ENCODE assay signal across 8 cellular contexts in the genomic region with DNA sequence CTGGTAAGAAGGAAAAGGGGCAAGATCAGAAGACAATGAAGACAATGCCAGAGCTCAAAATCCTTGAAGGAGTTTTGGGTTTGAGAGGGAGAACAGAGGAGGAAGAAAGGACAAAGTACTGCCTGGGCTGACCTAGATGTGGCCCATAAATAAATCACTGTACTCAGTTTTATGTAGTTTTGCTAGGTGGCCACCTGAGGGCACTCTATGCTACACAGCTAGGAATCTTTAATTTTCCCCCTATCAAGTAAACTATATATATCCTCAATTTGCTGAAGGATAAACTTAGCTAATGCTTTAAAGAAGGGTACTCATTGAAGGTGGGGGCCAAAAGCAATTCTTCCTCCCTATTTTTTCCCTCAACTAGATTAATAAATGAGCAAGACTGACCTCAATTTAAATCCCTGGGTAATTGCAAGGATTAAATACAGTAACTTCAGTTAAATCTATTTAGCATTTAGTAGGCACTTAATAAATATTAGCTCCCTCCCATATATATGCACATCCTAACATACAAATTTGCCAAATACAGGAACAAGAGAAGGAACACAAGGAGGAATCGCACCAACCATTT.
DNase-seq lines count a peak whose midpoint lies in the region; ATAC-seq and TF ChIP-seq lines count a peak whose summit lies in the region.

No MANE protein-coding gene starts in this region.

- H3K27ac ChIP-seq in esophagus muscularis mucosa (replicated peaks in 1 of 4) = no peak overlapping the region

- TF ChIP-seq POLR2A in esophagus muscularis mucosa (IDR thresholded peaks at IDR 0.05; ENCODE audit: low read depth) = no peak

- H3K9me3 ChIP-seq in esophagus muscularis mucosa = no peaks in the 10 kb centered on the region

- H3K4me3 ChIP-seq in esophagus muscularis mucosa = no peak overlapping the region

- peaks cover 7 to 13% (median 9%) of the 10 kb centered on the region in 4 donors for H3K4me1 ChIP-seq in esophagus muscularis mucosa

- no peaks in the 10 kb centered on the region for H3K27me3 Mint-ChIP-seq in activated naive CD4-positive, alpha-beta T cell treated with anti-CD3 and anti-CD28 coated beads, Interleukin-2, amount 10 ng/mL, durations not matched to agents 7 days and 5 days
- H3K27me3 Mint-ChIP-seq in natural killer cell treated with Interleukin-12 subunit alpha and Interleukin-12 subunit beta and Interleukin-15 and Interleukin-18, amount 100 ng/mL, for 72 hours = peaks cover 0 to 6% of the 10 kb centered on the region in 2 donors

- no peaks in the 10 kb centered on the region for H3K36me3 ChIP-seq in esophagus muscularis mucosa

- ATAC-seq in activated naive CD4-positive, alpha-beta T cell treated with anti-CD3 and anti-CD28 coated beads, Interleukin-2, amount 50 U/mL, for 72 hours = peak; percentile 52 to 61
- ATAC-seq in GM21526 (IDR thresholded peaks at IDR 0.05; ENCODE audit: low FRiP score, unreplicated experiment) = peak; percentile 78
- ATAC-seq in natural killer cell treated with Interleukin-12 subunit alpha and Interleukin-12 subunit beta and Interleukin-15 and Interleukin-18, amount 100 ng/mL, for 72 hours = peak in 1 of 2 donors; percentile 71

- peak in 1 of 2 donors; percentile 12 for DNase-seq in activated naive CD4-positive, alpha-beta T cell treated with anti-CD3 and anti-CD28 coated beads, Interleukin-2, amount 50 U/mL, for 72 hours (ENCODE audit: low spot score in 2 of 2)
- DNase-seq in activated naive CD4-positive, alpha-beta T cell treated with anti-CD3 and anti-CD28 coated beads, Interleukin-2, amount 10 ng/mL, durations not matched to agents 7 days and 5 days = no peak
- DNase-seq in HS-5 (ENCODE audit: low read depth) (peak; percentile 6), RKO (ENCODE audit: low spot score) (peak; percentile 69), esophagus muscularis mucosa (ENCODE audit: extremely low spot score) (no peak), NOMO-1 treated with dmso at 0.1 percent for 144 hours (lab: John Stamatoyannopoulos, UW; ENCODE audit: unreplicated experiment) (no peak)
- no peak for DNase-seq in natural killer cell treated with Interleukin-12 subunit alpha and Interleukin-12 subunit beta and Interleukin-15 and Interleukin-18, amount 100 ng/mL, for 72 hours (ENCODE audit: low spot score)

- no peaks in the 10 kb centered on the region for H3K36me3 Mint-ChIP-seq in activated naive CD4-positive, alpha-beta T cell treated with anti-CD3 and anti-CD28 coated beads, Interleukin-2, amount 50 U/mL, for 72 hours
- H3K36me3 Mint-ChIP-seq in activated naive CD4-positive, alpha-beta T cell treated with anti-CD3 and anti-CD28 coated beads, Interleukin-2, amount 10 ng/mL, durations not matched to agents 7 days and 5 days = no peaks in the 10 kb centered on the region
- no peaks in the 10 kb centered on the region for H3K36me3 Mint-ChIP-seq in natural killer cell treated with Interleukin-12 subunit alpha and Interleukin-12 subunit beta and Interleukin-15 and Interleukin-18, amount 100 ng/mL, for 72 hours

- peaks cover 2% of the 10 kb centered on the region for H3K4me1 Mint-ChIP-seq in activated naive CD4-positive, alpha-beta T cell treated with anti-CD3 and anti-CD28 coated beads, Interleukin-2, amount 10 ng/mL, durations not matched to agents 7 days and 5 days
- H3K4me1 Mint-ChIP-seq in natural killer cell treated with Interleukin-12 subunit alpha and Interleukin-12 subunit beta and Interleukin-15 and Interleukin-18, amount 100 ng/mL, for 72 hours (ENCODE audit: low read depth in 2 of 2) = peaks cover 22 to 25% of the 10 kb centered on the region in 2 donors

- H3K9me3 Mint-ChIP-seq in activated naive CD4-positive, alpha-beta T cell treated with anti-CD3 and anti-CD28 coated beads, Interleukin-2, amount 50 U/mL, for 72 hours = no peaks in the 10 kb centered on the region
- H3K9me3 Mint-ChIP-seq in activated naive CD4-positive, alpha-beta T cell treated with anti-CD3 and anti-CD28 coated beads, Interleukin-2, amount 10 ng/mL, durations not matched to agents 7 days and 5 days = no peaks in the 10 kb centered on the region
- H3K9me3 Mint-ChIP-seq in natural killer cell treated with Interleukin-12 subunit alpha and Interleukin-12 subunit beta and Interleukin-15 and Interleukin-18, amount 100 ng/mL, for 72 hours = no peaks in the 10 kb centered on the region

- intact Hi-C loops in esophagus muscularis mucosa (cut with DNase I) = no loop called here

- no peak overlapping the region for H3K4me3 Mint-ChIP-seq in activated naive CD4-positive, alpha-beta T cell treated with anti-CD3 and anti-CD28 coated beads, Interleukin-2, amount 10 ng/mL, durations not matched to agents 7 days and 5 days
- H3K4me3 Mint-ChIP-seq in natural killer cell treated with Interleukin-12 subunit alpha and Interleukin-12 subunit beta and Interleukin-15 and Interleukin-18, amount 100 ng/mL, for 72 hours = peak overlapping the region; percentile 13

- no peak overlapping the region for H3K27ac Mint-ChIP-seq in activated naive CD4-positive, alpha-beta T cell treated with anti-CD3 and anti-CD28 coated beads, Interleukin-2, amount 50 U/mL, for 72 hours
- H3K27ac Mint-ChIP-seq in activated naive CD4-positive, alpha-beta T cell treated with anti-CD3 and anti-CD28 coated beads, Interleukin-2, amount 10 ng/mL, durations not matched to agents 7 days and 5 days = no peak overlapping the region
- H3K27ac Mint-ChIP-seq in natural killer cell treated with Interleukin-12 subunit alpha and Interleukin-12 subunit beta and Interleukin-15 and Interleukin-18, amount 100 ng/mL, for 72 hours = peak overlapping the region in 1 of 2 donors; percentile 21

- WGBS in esophagus muscularis mucosa = 82% methylated on average over 1 of the region's 1 CpG

- no peak for TF ChIP-seq EP300 in esophagus muscularis mucosa (IDR thresholded peaks at IDR 0.05)

- CTCF ChIA-PET in activated naive CD4-positive, alpha-beta T cell treated with anti-CD3 and anti-CD28 coated beads, Interleukin-2, amount 10 ng/mL, durations not matched to agents 7 days and 5 days (lab: Charles Lee) = interaction anchor here (0.6 to 2.3 kb wide), 9 partner anchors 11 to 1545 kb away, joined by 3 to 7 read pairs (median 5); no protein-coding TSS in a partner anchor

- TF ChIP-seq CTCF in esophagus muscularis mucosa (IDR thresholded peaks at IDR 0.05) = peak; percentile 43 to 65 (median 60)

- no peaks in the 10 kb centered on the region for H3K27me3 ChIP-seq in esophagus muscularis mucosa

Comparison
In these comparisons a context has a peak if more than half of its experiments do, and no peak if none do; other contexts are left out.
1. DNase-seq: peak in HS-5 (single experiment) and RKO (single experiment); none in activated naive CD4-positive, alpha-beta T cell treated with anti-CD3 and anti-CD28 coated beads, Interleukin-2, amount 10 ng/mL, durations not matched to agents 7 days and 5 days (single experiment), esophagus muscularis mucosa (single experiment), natural killer cell treated with Interleukin-12 subunit alpha and Interleukin-12 subunit beta and Interleukin-15 and Interleukin-18, amount 100 ng/mL, for 72 hours (single experiment) and NOMO-1 treated with dmso at 0.1 percent for 144 hours (single experiment).